1 cellular context compared by ENCODE assay signal in the genomic region with DNA sequence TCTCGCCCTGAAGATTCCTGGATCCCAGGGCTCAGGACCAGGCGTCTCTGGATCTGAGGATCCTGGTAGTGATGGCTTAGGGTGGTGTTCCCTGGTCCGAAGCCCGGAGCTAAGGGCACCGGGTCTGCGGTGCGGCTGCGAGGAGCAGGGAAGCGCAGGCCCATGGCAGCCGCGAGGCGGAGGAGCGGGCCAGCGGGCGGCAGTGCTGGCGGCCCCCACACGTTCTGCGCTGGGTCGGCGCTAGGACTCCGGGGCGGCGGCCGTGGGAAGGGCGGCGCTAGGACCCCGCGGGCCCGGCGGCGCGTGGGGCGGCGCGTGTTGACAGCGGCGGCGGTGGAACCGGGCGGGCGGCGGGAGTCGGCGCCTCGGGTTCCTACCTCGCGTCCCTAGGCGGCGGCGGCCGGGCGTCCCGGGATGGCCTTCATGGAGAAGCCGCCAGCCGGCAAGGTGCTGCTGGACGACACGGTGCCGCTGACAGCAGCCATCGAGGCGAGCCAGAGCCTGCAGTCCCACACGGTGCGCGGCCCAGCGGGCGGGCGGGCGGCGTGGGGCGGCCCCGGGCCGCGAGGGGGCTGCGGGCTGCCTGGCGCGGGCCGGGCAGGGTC.
TF ChIP-seq lines count a peak whose summit lies in the region.

PXK (plus strand) TSS at position 318 of the 605 bp plus-strand sequence; CDS start at position 415, 97 bp downstream.

TF ChIP-seq in SK-N-SH treated with all-trans-retinoic acid at 6 μM for 48 hours, 23 proteins besides CTCF, POLR2A, EP300 and RAD21 (continued from another document):
- TF ChIP-seq, protein P1, sequence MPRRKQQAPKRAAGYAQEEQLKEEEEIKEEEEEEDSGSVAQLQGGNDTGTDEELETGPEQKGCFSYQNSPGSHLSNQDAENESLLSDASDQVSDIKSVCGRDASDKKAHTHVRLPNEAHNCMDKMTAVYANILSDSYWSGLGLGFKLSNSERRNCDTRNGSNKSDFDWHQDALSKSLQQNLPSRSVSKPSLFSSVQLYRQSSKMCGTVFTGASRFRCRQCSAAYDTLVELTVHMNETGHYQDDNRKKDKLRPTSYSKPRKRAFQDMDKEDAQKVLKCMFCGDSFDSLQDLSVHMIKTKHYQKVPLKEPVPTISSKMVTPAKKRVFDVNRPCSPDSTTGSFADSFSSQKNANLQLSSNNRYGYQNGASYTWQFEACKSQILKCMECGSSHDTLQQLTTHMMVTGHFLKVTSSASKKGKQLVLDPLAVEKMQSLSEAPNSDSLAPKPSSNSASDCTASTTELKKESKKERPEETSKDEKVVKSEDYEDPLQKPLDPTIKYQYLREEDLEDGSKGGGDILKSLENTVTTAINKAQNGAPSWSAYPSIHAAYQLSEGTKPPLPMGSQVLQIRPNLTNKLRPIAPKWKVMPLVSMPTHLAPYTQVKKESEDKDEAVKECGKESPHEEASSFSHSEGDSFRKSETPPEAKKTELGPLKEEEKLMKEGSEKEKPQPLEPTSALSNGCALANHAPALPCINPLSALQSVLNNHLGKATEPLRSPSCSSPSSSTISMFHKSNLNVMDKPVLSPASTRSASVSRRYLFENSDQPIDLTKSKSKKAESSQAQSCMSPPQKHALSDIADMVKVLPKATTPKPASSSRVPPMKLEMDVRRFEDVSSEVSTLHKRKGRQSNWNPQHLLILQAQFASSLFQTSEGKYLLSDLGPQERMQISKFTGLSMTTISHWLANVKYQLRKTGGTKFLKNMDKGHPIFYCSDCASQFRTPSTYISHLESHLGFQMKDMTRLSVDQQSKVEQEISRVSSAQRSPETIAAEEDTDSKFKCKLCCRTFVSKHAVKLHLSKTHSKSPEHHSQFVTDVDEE (CRISPR knock-in tag; IDR thresholded peaks at IDR 0.05), result peak; percentile 59; the same call in 1 of the 2 replicates
- no peak for TF ChIP-seq SNAI2 (CRISPR knock-in tag; IDR thresholded peaks at IDR 0.05)
